In the genomic region with DNA sequence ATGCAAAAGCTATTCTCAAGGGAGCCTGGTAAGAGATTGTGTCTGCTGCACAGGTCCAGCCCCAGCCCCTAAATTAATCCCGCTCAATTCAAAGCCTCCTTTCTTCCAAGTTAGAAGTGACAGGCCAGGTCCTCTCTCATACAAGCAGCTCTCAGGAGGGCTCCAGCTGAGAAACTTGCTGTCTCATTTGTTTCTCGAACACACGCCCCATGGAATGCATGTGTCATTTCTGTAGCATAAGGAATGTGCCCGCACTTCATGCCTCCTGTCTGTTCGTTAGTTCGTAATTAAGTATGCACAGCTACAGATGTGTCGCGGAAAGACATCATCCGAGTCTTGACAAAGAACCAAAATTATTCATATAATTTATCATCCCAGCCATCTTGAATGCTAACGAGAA, we compare ENCODE assay signal across 25 cellular contexts.
DNase-seq lines count a peak whose midpoint lies in the region; ATAC-seq, FAIRE-seq and TF ChIP-seq lines count a peak whose summit lies in the region.
"Had no signal": no experiment of that assay in that cellular context is flagged by ENCODE, and none has a peak within 500 bp of the region (broad histone marks: within the 10 kb centered on the region; RNA-seq: fewer than 3 reads in every experiment).

No MANE protein-coding gene starts in this region.

- H3K9me2 ChIP-seq in Karpas-422 (replicated peaks; ENCODE audit: insufficient read depth, low read length), result no peaks in the 10 kb centered on the region

- TF ChIP-seq RAD21 in A549 (conservative IDR thresholded peaks at IDR 0.05 in 1 of 2, IDR thresholded peaks at IDR 0.05 in 1 of 2), result no peak

- H3K4me3 ChIP-seq in A549, result no peak overlapping the region
- H3K4me3 ChIP-seq in endodermal cell (ENCODE audit: low read length), result no peak overlapping the region
- no peak overlapping the region for H3K4me3 ChIP-seq in neural progenitor cell
- no peak overlapping the region for H3K4me3 ChIP-seq in adrenal gland
- H3K4me3 ChIP-seq in Karpas-422 (ENCODE audit: low read length), result no peak overlapping the region
- no peak overlapping the region for H3K4me3 ChIP-seq in stomach
- no peak overlapping the region for H3K4me3 ChIP-seq in left ventricle myocardium inferior
- H3K4me3 ChIP-seq: GM12878, HAP-1 had no signal

- H3K9me3 ChIP-seq in A549 (peaks cover 7% of the 10 kb centered on the region; the same call in 1 of the 3 replicates), endodermal cell (ENCODE audit: control insufficient read depth, low read length) (no peaks in the 10 kb centered on the region), neural progenitor cell (ENCODE audit: low read depth) (no peaks in the 10 kb centered on the region), adrenal gland (replicated peaks in 1 of 3) (no peaks in the 10 kb centered on the region), Karpas-422 (ENCODE audit: low read length) (no peaks in the 10 kb centered on the region), stomach (no peaks in the 10 kb centered on the region), left ventricle myocardium inferior (replicated peaks) (no peaks in the 10 kb centered on the region)
- H3K9me3 ChIP-seq: HAP-1 had no signal

- no peak for TF ChIP-seq CTCF in A549 (IDR thresholded peaks at IDR 0.05)
- TF ChIP-seq CTCF in endodermal cell (conservative IDR thresholded peaks at IDR 0.05), result no peak
- TF ChIP-seq CTCF in neural progenitor cell (IDR thresholded peaks at IDR 0.05), result no peak
- TF ChIP-seq CTCF in adrenal gland (IDR thresholded peaks at IDR 0.05), result no peak
- TF ChIP-seq CTCF in stomach (IDR thresholded peaks at IDR 0.05), result no peak
- no peak for TF ChIP-seq CTCF in left ventricle myocardium inferior (IDR thresholded peaks at IDR 0.05; ENCODE audit: borderline replicate concordance)

- 48% methylated on average over 10 of the region's 10 CpGs for WGBS in A549 (ENCODE audit: missing lambda C conversion rate)
- 90 to 97% methylated on average over 5 to 10 of the region's 10 CpGs for WGBS in endodermal cell (ENCODE audit: insufficient coverage in 1 of 2, insufficient read length in 1 of 2), 2 experiments
- WGBS in adrenal gland, 4 donors, result 77 to 87% (median 84%) methylated on average over 10 of the region's 10 CpGs
- 83 to 87% (median 86%) methylated on average over 10 of the region's 10 CpGs for WGBS in stomach, 5 donors

- H3K27ac ChIP-seq in A549, result no peak overlapping the region
- no peak overlapping the region for H3K27ac ChIP-seq in endodermal cell (ENCODE audit: low read depth, low read length)
- H3K27ac ChIP-seq in neural progenitor cell, result no peak overlapping the region
- H3K27ac ChIP-seq in adrenal gland, result no peak overlapping the region
- no peak overlapping the region for H3K27ac ChIP-seq in Karpas-422 (ENCODE audit: low read length)
- no peak overlapping the region for H3K27ac ChIP-seq in stomach
- H3K27ac ChIP-seq in left ventricle myocardium inferior (replicated peaks), result no peak overlapping the region

- DNase-seq in A549 (ENCODE audit: low read depth in 1 of 2, low spot score in 1 of 2) (no peak), EL (peak; percentile 2), endodermal cell (peak; percentile 26), neural progenitor cell (ENCODE audit: low spot score) (peak; percentile 46), adrenal gland (no peak), Karpas-422 (no peak), stomach (no peak), left ventricle myocardium inferior (no peak)
- DNase-seq: 8988T; CD8-positive, alpha-beta memory T cell; DMS79 treated with DMSO at 0.1 percent for 48 hours; GOT3; HFFc6; KBM-7; MM.1S; NCI-H2029; NCI-H446; NCI-H524 treated with DMSO at 0.1 percent for 48 hours; NCI-H774 had no signal

- H3K4me2 ChIP-seq in A549 (no peak overlapping the region), neural progenitor cell (peak overlapping the region; percentile 55), Karpas-422 (ENCODE audit: low read depth, low read length, poor library complexity, severe bottlenecking) (no peak overlapping the region)

- no peak for TF ChIP-seq EP300 in A549 (IDR thresholded peaks at IDR 0.05)
- no peak for TF ChIP-seq EP300 in stomach (IDR thresholded peaks at IDR 0.05)

- TF ChIP-seq POLR2A in A549 (IDR thresholded peaks at IDR 0.05; ENCODE audit: low read length), result no peak
- TF ChIP-seq POLR2A in adrenal gland (IDR thresholded peaks at IDR 0.05), result no peak
- TF ChIP-seq POLR2A in stomach (IDR thresholded peaks at IDR 0.05), result no peak

- CTCF ChIA-PET in A549 (lab: Yijun Ruan, JAX), result no interaction called here

- H3K9ac ChIP-seq in endodermal cell (ENCODE audit: extremely low read depth, low read length, poor library complexity, severe bottlenecking), result no peak overlapping the region
- H3K9ac ChIP-seq in neural progenitor cell, result no peak overlapping the region
- H3K9ac ChIP-seq in Karpas-422 (ENCODE audit: low read length), result no peak overlapping the region

- H3K79me2 ChIP-seq in neural progenitor cell (ENCODE audit: low read depth) (no peaks in the 10 kb centered on the region), Karpas-422 (ENCODE audit: low read length) (no peaks in the 10 kb centered on the region)

- H3K36me3 ChIP-seq in endodermal cell (ENCODE audit: control insufficient read depth, insufficient read depth, low read length) (no peaks in the 10 kb centered on the region), neural progenitor cell (no peaks in the 10 kb centered on the region), adrenal gland (replicated peaks in 1 of 2) (no peaks in the 10 kb centered on the region), Karpas-422 (ENCODE audit: insufficient read depth, low read length) (no peaks in the 10 kb centered on the region), stomach (no peaks in the 10 kb centered on the region), left ventricle myocardium inferior (no peaks in the 10 kb centered on the region)
- H3K36me3 ChIP-seq: HAP-1 had no signal

- ATAC-seq in A549, result no peak
- ATAC-seq: GM12878, SK-N-SH treated with all-trans-retinoic acid at 6 μM for 48 hours had no signal

- H3K27me3 ChIP-seq in endodermal cell (ENCODE audit: control insufficient read depth, insufficient read depth, low read length, poor library complexity, severe bottlenecking) (peaks cover 19% of the 10 kb centered on the region), neural progenitor cell (no peaks in the 10 kb centered on the region), adrenal gland (no peaks in the 10 kb centered on the region), Karpas-422 (ENCODE audit: low read length) (no peaks in the 10 kb centered on the region), stomach (peaks cover 0 to 18% (median 0%) of the 10 kb centered on the region in 3 donors), left ventricle myocardium inferior (ENCODE audit: low read depth) (peaks cover 88% of the 10 kb centered on the region)

- no peak overlapping the region for H3K27ac Mint-ChIP-seq in endodermal cell
- H3K27ac Mint-ChIP-seq in neural progenitor cell, result peak overlapping the region; percentile 2
- H3K27ac Mint-ChIP-seq: B cell; CD14-positive monocyte; CD8-positive, alpha-beta memory T cell; HFFc6 had no signal

- no peaks in the 10 kb centered on the region for H3K4me1 Mint-ChIP-seq in endodermal cell
- peaks cover 29% of the 10 kb centered on the region for H3K4me1 Mint-ChIP-seq in neural progenitor cell
- H3K4me1 Mint-ChIP-seq: B cell; CD14-positive monocyte; CD8-positive, alpha-beta memory T cell had no signal

- H3K4me3 Mint-ChIP-seq in endodermal cell (no peak overlapping the region), neural progenitor cell (no peak overlapping the region)
- H3K4me3 Mint-ChIP-seq: B cell; CD14-positive monocyte; CD8-positive, alpha-beta memory T cell; HFFc6 had no signal

- H2AFZ ChIP-seq in neural progenitor cell (replicated peaks) (peak overlapping the region; percentile 94), Karpas-422 (ENCODE audit: low read length) (no peak overlapping the region)

- H3K4me1 ChIP-seq in A549 (no peaks in the 10 kb centered on the region), endodermal cell (ENCODE audit: control insufficient read depth, insufficient read depth, low read length) (no peaks in the 10 kb centered on the region), neural progenitor cell (peaks cover 30% of the 10 kb centered on the region), adrenal gland (replicated peaks in 1 of 2) (no peaks in the 10 kb centered on the region), Karpas-422 (ENCODE audit: low read length) (peaks cover 6% of the 10 kb centered on the region), stomach (no peaks in the 10 kb centered on the region), left ventricle myocardium inferior (no peaks in the 10 kb centered on the region)
- H3K4me1 ChIP-seq: HAP-1 had no signal

- POLR2A ChIA-PET in A549 (lab: Yijun Ruan, JAX), result no interaction called here

- intact Hi-C loops in adrenal gland (cut with DNase I), result no loop called here
- intact Hi-C loops in stomach (cut with DNase I; ENCODE audit: low total_unique reads), result no loop called here
- intact Hi-C loops in left ventricle myocardium inferior (cut with micrococcal nuclease), result no loop called here

- H4K20me1 ChIP-seq in neural progenitor cell (ENCODE audit: low read depth), result no peaks in the 10 kb centered on the region
- no peaks in the 10 kb centered on the region for H4K20me1 ChIP-seq in Karpas-422 (ENCODE audit: insufficient read depth, low read depth, low read length)

- H3K9me3 Mint-ChIP-seq in endodermal cell (no peaks in the 10 kb centered on the region), neural progenitor cell (no peaks in the 10 kb centered on the region)
- H3K9me3 Mint-ChIP-seq: HFFc6 had no signal

- peak; percentile 18 for FAIRE-seq in A549 (lab: Jason Lieb, UNC)
- FAIRE-seq: GM12878, RCC 7860 had no signal

- no peaks in the 10 kb centered on the region for H3F3A ChIP-seq in neural progenitor cell (ENCODE audit: low read depth)

- H3K27me3 Mint-ChIP-seq in endodermal cell (ENCODE audit: insufficient read depth), result peaks cover 7% of the 10 kb centered on the region
- no peaks in the 10 kb centered on the region for H3K27me3 Mint-ChIP-seq in neural progenitor cell (ENCODE audit: insufficient read depth, low read depth)
- H3K27me3 Mint-ChIP-seq: B cell had no signal

- H3K36me3 Mint-ChIP-seq in endodermal cell (ENCODE audit: low read depth), result no peaks in the 10 kb centered on the region
- no peaks in the 10 kb centered on the region for H3K36me3 Mint-ChIP-seq in neural progenitor cell
- H3K36me3 Mint-ChIP-seq: CD14-positive monocyte; CD8-positive, alpha-beta memory T cell had no signal

TF ChIP-seq in A549, 52 proteins besides CTCF, POLR2A, EP300 and RAD21 (continues in another document):
- TF ChIP-seq FOSB (CRISPR knock-in tag; IDR thresholded peaks at IDR 0.05), result no peak
- TF ChIP-seq SMC3 (IDR thresholded peaks at IDR 0.05), result no peak
- TF ChIP-seq, protein P1, sequence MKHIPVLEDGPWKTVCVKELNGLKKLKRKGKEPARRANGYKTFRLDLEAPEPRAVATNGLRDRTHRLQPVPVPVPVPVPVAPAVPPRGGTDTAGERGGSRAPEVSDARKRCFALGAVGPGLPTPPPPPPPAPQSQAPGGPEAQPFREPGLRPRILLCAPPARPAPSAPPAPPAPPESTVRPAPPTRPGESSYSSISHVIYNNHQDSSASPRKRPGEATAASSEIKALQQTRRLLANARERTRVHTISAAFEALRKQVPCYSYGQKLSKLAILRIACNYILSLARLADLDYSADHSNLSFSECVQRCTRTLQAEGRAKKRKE (CRISPR knock-in tag; IDR thresholded peaks at IDR 0.05; ENCODE audit: low read depth), result no peak
- no peak for TF ChIP-seq NFE2L2 (conservative IDR thresholded peaks at IDR 0.05; ENCODE audit: low read length)

Comparison
In these comparisons a context has a peak if more than half of its experiments do, and no peak if none do; other contexts are left out.
1. DNase-seq: peak in EL (single experiment), endodermal cell (single experiment) and neural progenitor cell (single experiment); none in A549 (0 of 2), adrenal gland (0 of 7), Karpas-422 (single experiment), stomach (single experiment) and left ventricle myocardium inferior (single experiment).